8 cellular contexts compared by ENCODE assay signal in genomic region chr17:75827291-75828050, GRCh38. TPM values are rescaled to one million over a fixed set of nuclear protein-coding genes. Genes with fewer than 3 reads are reported as not detected.
DNase-seq lines count a peak whose midpoint lies in the region; ATAC-seq lines count a peak whose summit lies in the region.

No MANE protein-coding gene starts in this region.

- H3K4me1 Mint-ChIP-seq in memory B cell, result peaks cover 4% of the 10 kb centered on the region

- DNase-seq in NCI-H2081 (lab: John Stamatoyannopoulos, UW), result peak; percentile 21 to 33
- DNase-seq in NCI-H2081 treated with DMSO at 0.1 percent for 48 hours (lab: John Stamatoyannopoulos, UW), result no peak
- peak; percentile 42 for DNase-seq in NCI-H460 (ENCODE audit: extremely low read depth, low read depth)
- DNase-seq in activated CD8-positive, alpha-beta memory T cell treated with anti-CD3 and anti-CD28 coated beads for 1 hour (ENCODE audit: extremely low read depth in 1 of 2, low read depth in 1 of 2), result peak; percentile 38 to 55
- peak; percentile 94 for DNase-seq in ecto neural progenitor cell (ENCODE audit: low spot score)
- DNase-seq in memory B cell (ENCODE audit: low spot score in 2 of 2), result peak; percentile 65 to 67
- DNase-seq in stimulated activated CD8-positive, alpha-beta memory T cell treated with anti-CD3 and anti-CD28 coated beads, Interleukin-4, amount 100 ng/mL, for 24 hours (ENCODE audit: low read depth), result peak; percentile 55

- peak overlapping the region; percentile 70 for H3K4me3 Mint-ChIP-seq in memory B cell

- ATAC-seq in memory B cell (ENCODE audit: low read depth), result peak; percentile 80
- ATAC-seq in GM19467 (IDR thresholded peaks at IDR 0.05; ENCODE audit: unreplicated experiment), result no peak

- H3K27me3 Mint-ChIP-seq in memory B cell, result no peaks in the 10 kb centered on the region

- H3K27ac Mint-ChIP-seq in memory B cell, result peak overlapping the region; percentile 69

- no peaks in the 10 kb centered on the region for H3K9me3 Mint-ChIP-seq in memory B cell

- H3K36me3 Mint-ChIP-seq in memory B cell, result peaks cover 9% of the 10 kb centered on the region

RNA-seq across cellular contexts. Expression of gene UNC13D, which starts 16.7 kb away (rescaled TPM):
- total RNA-seq in NCI-H460 (2014; rRNA removed; shearing (Covaris generic)), result 0.57 and 0.66 TPM in 2 replicates
- 1.2 and 1.6 TPM in 2 replicates for polyA plus RNA-seq in NCI-H460 (2014; cell fraction: nucleus; rRNA removed)

RNA-seq across cellular contexts. Expression of gene WBP2, which starts 27.7 kb away (rescaled TPM):
- 32.0 and 36.7 TPM in 2 replicates for total RNA-seq in NCI-H460 (2014; rRNA removed; shearing (Covaris generic))
- 16.1 and 18.5 TPM in 2 replicates for polyA plus RNA-seq in NCI-H460 (2014; cell fraction: nucleus; rRNA removed)

RNA-seq across cellular contexts. Expression of gene UNK, which starts 42.9 kb away (rescaled TPM):
- total RNA-seq in NCI-H460 (2014; rRNA removed; shearing (Covaris generic)), result 25.8 and 33.8 TPM in 2 replicates
- polyA plus RNA-seq in NCI-H460 (2014; cell fraction: nucleus; rRNA removed), result 38.9 and 46.4 TPM in 2 replicates

RNA-seq across cellular contexts. Expression of gene TRIM47, which starts 50.9 kb away (rescaled TPM):
- total RNA-seq in NCI-H460 (2014; rRNA removed; shearing (Covaris generic)), result 38.0 and 50.4 TPM in 2 replicates
- polyA plus RNA-seq in NCI-H460 (2014; cell fraction: nucleus; rRNA removed), result 49.4 and 66.1 TPM in 2 replicates
